ENCODE assay signal across 8 cellular contexts in the genomic region with DNA sequence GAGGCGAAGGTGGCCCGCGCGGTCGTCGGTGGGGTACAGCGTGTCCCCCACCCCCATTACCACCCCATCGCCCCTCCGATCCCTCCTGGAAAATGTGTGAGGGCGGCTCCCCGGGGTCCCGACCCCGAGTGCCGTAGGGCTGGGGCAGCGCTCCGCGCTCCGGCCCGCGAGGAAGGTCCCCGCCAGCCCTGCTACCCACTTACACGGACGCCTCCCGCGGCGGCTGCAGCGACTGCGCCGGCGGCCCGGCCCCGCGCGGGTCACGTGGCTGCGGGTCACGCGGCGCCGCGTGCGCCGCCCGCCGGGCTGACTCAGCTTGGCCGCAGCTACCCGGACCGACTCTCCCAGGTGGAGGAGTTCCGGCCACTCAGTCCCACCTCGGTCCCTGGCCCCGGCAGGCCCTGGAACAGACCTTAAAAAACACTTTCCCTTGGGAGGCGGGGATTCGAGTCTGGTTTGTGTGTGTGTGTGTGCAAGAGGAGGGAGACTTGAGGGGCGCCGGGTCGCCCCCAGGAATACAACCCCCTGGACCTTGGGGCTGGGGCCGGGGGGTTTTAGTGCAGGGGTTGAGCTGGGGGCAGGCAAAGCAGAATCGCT. TPM values are rescaled to one million over a fixed set of nuclear protein-coding genes. Genes with fewer than 3 reads are reported as not detected.
A peak's percentile ranks its signal among the peaks of the same experiment; 100 is the strongest.
DNase-seq lines count a peak whose midpoint lies in the region; ATAC-seq lines count a peak whose summit lies in the region.

A gene (minus strand): TSS at position 236 of the 597 bp plus-strand sequence. CDS start 992 bp downstream, outside the sequence.

- H3K27ac Mint-ChIP-seq in activated CD8-positive, alpha-beta T cell treated with anti-CD3 and anti-CD28 coated beads, Interleukin-2, amount 10 ng/mL, durations not matched to agents 7 days and 5 days: peak within 1 kb of the TSS; percentile 93

- DNase-seq in 8988T (peak; percentile 77), NCI-H748 treated with DMSO at 0.1 percent for 48 hours (lab: John Stamatoyannopoulos, UW) (peak; percentile 23), medulla oblongata (ENCODE audit: extremely low spot score) (peak; percentile 80)
- peak; percentile 74 for DNase-seq in activated CD8-positive, alpha-beta T cell treated with anti-CD3 and anti-CD28 coated beads, Interleukin-2, amount 10 ng/mL, durations not matched to agents 7 days and 5 days
- peak; percentile 53 to 67 (median 58) for DNase-seq in effector memory CD4-positive, alpha-beta T cell
- peak; percentile 65 for DNase-seq in stimulated activated CD8-positive, alpha-beta memory T cell treated with anti-CD3 and anti-CD28 coated beads, Interleukin-12 subunit alpha, Interleukin-12 subunit beta, amount 100 ng/mL, for 4 hours (ENCODE audit: low read depth)

- CTCF ChIA-PET in activated CD8-positive, alpha-beta T cell treated with anti-CD3 and anti-CD28 coated beads, Interleukin-2, amount 10 ng/mL, durations not matched to agents 7 days and 5 days (lab: Charles Lee): interaction anchor here (0.7 to 12.0 kb wide), 19 partner anchors 9 to 455 kb away, joined by 3 to 257 read pairs (median 9); a partner anchor contains a TSS

- H3K9me3 ChIP-seq in effector memory CD4-positive, alpha-beta T cell (ENCODE audit: control insufficient read depth, low read length): no peaks in the 10 kb centered on the region

- H3K36me3 Mint-ChIP-seq in activated CD8-positive, alpha-beta T cell treated with anti-CD3 and anti-CD28 coated beads, Interleukin-2, amount 10 ng/mL, durations not matched to agents 7 days and 5 days (ENCODE audit: low read depth): peaks cover 30% of the 10 kb centered on the region

- peaks cover 37% of the 10 kb centered on the region for H3K4me1 ChIP-seq in effector memory CD4-positive, alpha-beta T cell (ENCODE audit: control insufficient read depth, insufficient read depth, low read length, poor library complexity, severe bottlenecking)

- POLR2A ChIA-PET in activated CD8-positive, alpha-beta T cell treated with anti-CD3 and anti-CD28 coated beads, Interleukin-2, amount 10 ng/mL, durations not matched to agents 7 days and 5 days (lab: Charles Lee): interaction anchor here (0.6 to 6.1 kb wide), 10 partner anchors 8 to 132 kb away, joined by 3 to 86 read pairs (median 3); a partner anchor contains a TSS

- peaks cover 85% of the 10 kb centered on the region for H3K4me1 Mint-ChIP-seq in activated CD8-positive, alpha-beta T cell treated with anti-CD3 and anti-CD28 coated beads, Interleukin-2, amount 10 ng/mL, durations not matched to agents 7 days and 5 days (ENCODE audit: low read depth)

- ATAC-seq in GM18517 (IDR thresholded peaks at IDR 0.05; ENCODE audit: unreplicated experiment): peak; percentile 37
- ATAC-seq in HG03039 (IDR thresholded peaks at IDR 0.05; ENCODE audit: unreplicated experiment): peak; percentile 79
- ATAC-seq in activated CD8-positive, alpha-beta T cell treated with anti-CD3 and anti-CD28 coated beads, Interleukin-2, amount 10 ng/mL, durations not matched to agents 7 days and 5 days: peak; percentile 53

- H3K36me3 ChIP-seq in effector memory CD4-positive, alpha-beta T cell (ENCODE audit: control insufficient read depth, insufficient read depth, low read length): peaks cover 2% of the 10 kb centered on the region

- no peaks in the 10 kb centered on the region for H3K9me3 Mint-ChIP-seq in activated CD8-positive, alpha-beta T cell treated with anti-CD3 and anti-CD28 coated beads, Interleukin-2, amount 10 ng/mL, durations not matched to agents 7 days and 5 days (ENCODE audit: insufficient read depth)

- peak within 1 kb of the TSS; percentile 69 for H3K27ac ChIP-seq in effector memory CD4-positive, alpha-beta T cell (ENCODE audit: insufficient read depth, low read length, poor library complexity, severe bottlenecking)

- H3K27me3 ChIP-seq in effector memory CD4-positive, alpha-beta T cell (replicated peaks; ENCODE audit: control insufficient read depth, insufficient read depth, low read length, poor library complexity, severe bottlenecking): no peaks in the 10 kb centered on the region

- peak within 1 kb of the TSS; percentile 67 for H3K4me3 ChIP-seq in effector memory CD4-positive, alpha-beta T cell (ENCODE audit: insufficient read depth, low read depth, low read length, poor library complexity, severe bottlenecking)

- no peaks in the 10 kb centered on the region for H3K27me3 Mint-ChIP-seq in activated CD8-positive, alpha-beta T cell treated with anti-CD3 and anti-CD28 coated beads, Interleukin-2, amount 10 ng/mL, durations not matched to agents 7 days and 5 days (ENCODE audit: low read depth)

- peak within 1 kb of the TSS; percentile 82 for H3K4me3 Mint-ChIP-seq in activated CD8-positive, alpha-beta T cell treated with anti-CD3 and anti-CD28 coated beads, Interleukin-2, amount 10 ng/mL, durations not matched to agents 7 days and 5 days

RNA-seq across cellular contexts. Expression of the gene that starts here (rescaled TPM):
- total RNA-seq in activated CD8-positive, alpha-beta T cell treated with anti-CD3 and anti-CD28 coated beads, Interleukin-2, amount 10 ng/mL, durations not matched to agents 7 days and 5 days: 10 to 100 TPM; 34.9 to 41.0 TPM

Comparison
In these comparisons a context has a peak if more than half of its experiments do, and no peak if none do; other contexts are left out.
1. Peak in every context shown above with its lines: DNase-seq, ATAC-seq, H3K4me3 ChIP-seq and H3K27ac ChIP-seq.
2. DNase-seq: peak in every context shown above with its lines; median percentile 80 in medulla oblongata; 77 in 8988T; 74 in activated CD8-positive, alpha-beta T cell treated with anti-CD3 and anti-CD28 coated beads, Interleukin-2, amount 10 ng/mL, durations not matched to agents 7 days and 5 days; 65 in stimulated activated CD8-positive, alpha-beta memory T cell treated with anti-CD3 and anti-CD28 coated beads, Interleukin-12 subunit alpha, Interleukin-12 subunit beta, amount 100 ng/mL, for 4 hours; 58 in effector memory CD4-positive, alpha-beta T cell; 23 in NCI-H748 treated with DMSO at 0.1 percent for 48 hours.